Comparison of ENCODE assay signal across 10 cellular contexts in the genomic region with DNA sequence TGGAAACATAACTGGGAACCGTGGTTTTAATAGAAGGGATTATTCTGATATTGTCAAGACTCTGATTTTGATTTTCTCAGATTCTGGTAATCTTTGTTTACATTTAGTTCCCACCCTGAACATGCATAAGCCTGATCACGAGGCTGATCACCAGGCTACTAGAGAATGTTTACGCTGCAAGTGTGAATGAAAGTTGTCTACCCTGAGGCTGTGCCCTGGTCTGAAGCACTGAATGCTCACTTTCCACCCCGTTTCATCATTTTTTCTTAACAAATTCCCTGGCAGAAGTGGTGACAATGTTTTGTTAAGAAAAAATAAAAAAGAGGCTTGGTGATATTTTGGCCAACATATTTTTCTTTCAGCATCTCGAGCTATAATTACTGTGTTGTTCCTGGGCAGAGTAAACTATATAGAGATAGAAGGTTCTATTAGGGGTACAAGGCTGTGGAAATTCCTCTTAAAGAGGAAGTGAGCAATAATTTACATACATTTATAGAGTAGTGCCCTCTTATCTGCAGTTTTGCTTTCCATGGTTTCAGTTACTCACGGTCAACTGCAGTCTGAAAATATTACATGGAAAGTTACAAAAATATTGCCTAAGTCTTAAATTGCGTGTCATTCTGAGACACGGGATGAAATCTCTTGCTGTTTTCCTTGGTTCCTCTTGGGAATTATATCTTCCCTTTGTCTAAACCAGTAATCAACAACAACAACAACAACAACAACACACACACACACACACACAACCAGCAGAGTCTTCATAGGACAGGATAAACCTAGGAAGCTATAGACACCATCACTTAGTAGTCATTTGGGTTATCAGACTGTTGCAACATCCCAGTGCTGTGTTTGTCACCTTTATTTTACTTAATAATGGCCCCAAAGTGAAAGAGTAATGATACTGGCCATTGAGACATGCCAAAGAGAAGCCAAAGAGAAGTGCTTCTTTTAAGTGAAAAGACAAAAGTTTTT.
DNase-seq lines count a peak whose midpoint lies in the region; ATAC-seq, FAIRE-seq and TF ChIP-seq lines count a peak whose summit lies in the region.
"Had no signal": no experiment of that assay in that cellular context is flagged by ENCODE, and none has a peak within 500 bp of the region (broad histone marks: within the 10 kb centered on the region; RNA-seq: fewer than 3 reads in every experiment).

No MANE protein-coding gene starts in this region.

- CTCF ChIA-PET in HEK293T (lab: Yijun Ruan, JAX) = interaction anchor here (0.6 kb wide), 1 partner anchor 809 kb away, joined by 5 read pairs; no protein-coding TSS in a partner anchor

- H3K4me3 ChIP-seq in fibroblast of pulmonary artery (replicated peaks; ENCODE audit: low read depth, low read length) = no peak overlapping the region

- POLR2A ChIA-PET in HEK293T (lab: Yijun Ruan, JAX) = no interaction called here

- DNase-seq in GM18507 (ENCODE audit: extremely low spot score, insufficient read length, low read depth) (no peak), HEK293T (ENCODE audit: extremely low spot score) (no peak), LHCN-M2 (ENCODE audit: low read depth) (peak; percentile 68), fibroblast of pulmonary artery (ENCODE audit: low read depth) (peak; percentile 81)
- DNase-seq in effector CD8-positive, alpha-beta T cell (lab: John Stamatoyannopoulos, UW) = no peak
- DNase-seq in central memory CD4-positive, alpha-beta T cell = no peak
- DNase-seq in stimulated activated CD8-positive, alpha-beta memory T cell treated with anti-CD3 and anti-CD28 coated beads, Interleukin-4, amount 100 ng/mL, for 48 hours = no peak
- DNase-seq: NCI-H345, posterior cingulate gyrus had no signal

- no peak for TF ChIP-seq CTCF in fibroblast of pulmonary artery (IDR thresholded peaks at IDR 0.05; ENCODE audit: low read length, missing control alignments)

- FAIRE-seq in GM18507 (lab: Jason Lieb, UNC) = peak; percentile 63

- ATAC-seq in esophagus mucosa = no peak

TF ChIP-seq in HEK293T, 16 proteins besides CTCF, POLR2A, EP300 and RAD21:
- TF ChIP-seq FOXA1 (IDR thresholded peaks at IDR 0.05) = no peak
- TF ChIP-seq L3MBTL2 (conservative IDR thresholded peaks at IDR 0.05) = 0 out of 2 replicates have a peak, but pooled peaks have one; percentile 19

Comparison
In these comparisons a context has a peak if more than half of its experiments do, and no peak if none do; other contexts are left out.
1. DNase-seq: peak in LHCN-M2 (single experiment) and fibroblast of pulmonary artery (single experiment); none in GM18507 (single experiment), HEK293T (single experiment), effector CD8-positive, alpha-beta T cell (single experiment), central memory CD4-positive, alpha-beta T cell (single experiment) and stimulated activated CD8-positive, alpha-beta memory T cell treated with anti-CD3 and anti-CD28 coated beads, Interleukin-4, amount 100 ng/mL, for 48 hours (single experiment).